23 cellular contexts compared by ENCODE assay signal in the genomic region with DNA sequence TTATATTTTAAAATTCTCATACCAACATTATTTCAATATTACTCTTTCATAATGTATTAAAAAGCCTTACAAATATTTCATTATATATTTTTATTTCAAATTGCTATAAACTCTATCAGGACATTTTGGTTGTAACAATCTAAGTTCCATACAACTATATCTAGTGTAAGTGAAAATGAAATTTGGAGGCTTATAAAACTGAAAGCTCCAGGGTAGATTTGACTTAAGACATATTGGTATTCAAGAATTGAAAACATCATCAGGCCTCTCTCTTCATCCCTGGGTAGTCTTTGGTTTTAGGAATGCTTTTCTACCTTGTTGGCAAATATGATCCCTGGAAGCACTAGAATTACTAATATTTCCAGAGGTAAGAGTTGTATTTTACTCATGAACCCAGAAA.
DNase-seq lines count a peak whose midpoint lies in the region; ATAC-seq, FAIRE-seq and TF ChIP-seq lines count a peak whose summit lies in the region.
"Had no signal": no experiment of that assay in that cellular context is flagged by ENCODE, and none has a peak within 500 bp of the region (broad histone marks: within the 10 kb centered on the region; RNA-seq: fewer than 3 reads in every experiment).

No MANE protein-coding gene starts in this region.

- no peaks in the 10 kb centered on the region for H3K9me3 ChIP-seq in uterus
- H3K9me3 ChIP-seq: A549, BE2C, Caco-2 had no signal

- no peak for TF ChIP-seq POLR2A in uterus (IDR thresholded peaks at IDR 0.05)

- H3K27me3 ChIP-seq in uterus: no peaks in the 10 kb centered on the region
- H3K27me3 ChIP-seq: BE2C, BLaER1 had no signal

- DNase-seq in Ammon's horn (ENCODE audit: low spot score) (no peak), uterus (no peak), COR-L47 (lab: John Stamatoyannopoulos, UW) (no peak)
- DNase-seq: 8988T; AML-193; BE2C; C1 segment of cervical spinal cord; Caco-2; Calu3; CD4-positive, alpha-beta memory T cell; CD4-positive, CD25-positive, alpha-beta regulatory T cell; CD8-positive, alpha-beta memory T cell; DMS79 treated with DMSO at 0.1 percent for 48 hours; GDM1 had no signal

- peak; percentile 15 for FAIRE-seq in G401.6 (lab: Jason Lieb, UNC)
- FAIRE-seq: A549, D721Med, GM12892, GM18507, GM19239 had no signal

- no peaks in the 10 kb centered on the region for H3K36me3 ChIP-seq in uterus
- H3K36me3 ChIP-seq: BE2C, BLaER1 had no signal

- H3K27ac ChIP-seq in uterus: no peak overlapping the region
- H3K27ac ChIP-seq: A549, BLaER1 had no signal

- ATAC-seq in GM19324 (IDR thresholded peaks at IDR 0.05; ENCODE audit: low FRiP score, unreplicated experiment): peak; percentile 54
- ATAC-seq: A549, GM12878 had no signal

- intact Hi-C loops in uterus (cut with DNase I; ENCODE audit: low total_unique reads): no loop called here

- no peak overlapping the region for H3K4me3 ChIP-seq in uterus
- H3K4me3 ChIP-seq: A549, BLaER1, GM12878 had no signal

- H3K4me1 ChIP-seq in uterus: no peaks in the 10 kb centered on the region
- H3K4me1 ChIP-seq: A549, BE2C, BLaER1, Caco-2 had no signal

- no peak for TF ChIP-seq CTCF in uterus (IDR thresholded peaks at IDR 0.05)
